ENCODE assay signal across 1 cellular context in the genomic region with DNA sequence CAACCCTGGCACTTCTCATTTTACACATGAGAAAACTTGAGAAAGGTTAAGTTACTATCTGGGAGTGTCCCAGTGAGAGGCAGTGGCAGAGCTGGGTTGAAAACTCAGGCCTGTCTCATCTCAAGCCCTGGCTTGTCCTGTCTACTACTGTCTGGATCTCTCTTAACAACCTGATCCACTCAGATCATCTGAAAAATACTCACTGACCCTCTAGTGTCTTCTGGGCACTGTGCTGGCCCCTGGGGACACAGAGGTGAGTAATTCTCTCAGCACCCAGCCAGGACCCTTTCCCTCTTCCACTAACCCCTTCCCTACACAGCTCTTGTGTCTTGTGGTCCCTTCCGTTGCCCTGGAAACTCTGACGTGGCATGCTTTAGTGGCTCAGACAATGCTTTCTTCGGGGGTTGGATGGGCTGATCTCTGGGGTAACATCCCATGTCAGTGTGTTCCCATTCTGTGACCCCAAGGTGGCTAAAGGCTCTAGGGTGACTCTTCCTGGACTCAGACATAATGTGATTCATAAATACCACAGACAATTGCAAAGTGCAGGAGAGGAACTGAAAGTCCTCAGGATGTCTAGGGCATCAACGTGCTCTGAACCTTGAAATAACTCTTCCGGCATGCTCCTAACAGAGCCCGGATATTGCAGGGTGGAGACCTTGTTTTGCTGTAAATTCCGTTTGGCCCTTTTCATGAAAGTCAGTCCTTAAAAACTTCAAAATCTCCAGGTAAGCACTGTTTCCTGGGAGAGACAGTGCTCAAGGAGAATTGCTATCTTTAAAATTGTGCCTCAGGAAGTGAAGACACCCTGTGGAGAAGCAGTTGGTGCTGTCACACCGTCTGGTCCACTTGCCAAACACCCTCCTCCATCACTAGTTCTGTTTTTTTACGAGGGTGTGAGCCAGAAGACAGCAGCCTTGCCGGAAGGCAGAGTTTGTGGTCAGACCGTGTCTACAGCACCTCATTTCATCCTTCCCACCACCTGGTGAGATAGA.
TF ChIP-seq lines count a peak whose summit lies in the region.

No MANE protein-coding gene starts in this region.

TF ChIP-seq in HepG2, 621 proteins besides CTCF, POLR2A, EP300 and RAD21:
- peak; percentile 35; the same call in 1 of the 2 replicates for TF ChIP-seq RFX1 (IDR thresholded peaks at IDR 0.05)
- TF ChIP-seq PHF20 (CRISPR knock-in tag; IDR thresholded peaks at IDR 0.05), result no peak
- no peak for TF ChIP-seq ZC3H4 (CRISPR knock-in tag; IDR thresholded peaks at IDR 0.05; ENCODE audit: borderline replicate concordance)
- no peak for TF ChIP-seq ZEB1 (IDR thresholded peaks at IDR 0.05; ENCODE audit: insufficient replicate concordance, low read depth)
- no peak for TF ChIP-seq CHD4 (IDR thresholded peaks at IDR 0.05; ENCODE audit: borderline replicate concordance, low read length)
- no peak for TF ChIP-seq SMAD3 (CRISPR knock-in tag; IDR thresholded peaks at IDR 0.05)
